1 cellular context compared by ENCODE assay signal in genomic region chr2:43340945-43341356, GRCh38.
TF ChIP-seq lines count a peak whose summit lies in the region.

No MANE protein-coding gene starts in this region.

TF ChIP-seq in HepG2, 621 proteins besides CTCF, POLR2A, EP300 and RAD21 (continued from another document):
- no peak for TF ChIP-seq ZNF614 (CRISPR knock-in tag; IDR thresholded peaks at IDR 0.05; ENCODE audit: borderline replicate concordance)
- no peak for TF ChIP-seq HOXA9 (CRISPR knock-in tag; IDR thresholded peaks at IDR 0.05; ENCODE audit: borderline replicate concordance)
- TF ChIP-seq, protein P1, sequence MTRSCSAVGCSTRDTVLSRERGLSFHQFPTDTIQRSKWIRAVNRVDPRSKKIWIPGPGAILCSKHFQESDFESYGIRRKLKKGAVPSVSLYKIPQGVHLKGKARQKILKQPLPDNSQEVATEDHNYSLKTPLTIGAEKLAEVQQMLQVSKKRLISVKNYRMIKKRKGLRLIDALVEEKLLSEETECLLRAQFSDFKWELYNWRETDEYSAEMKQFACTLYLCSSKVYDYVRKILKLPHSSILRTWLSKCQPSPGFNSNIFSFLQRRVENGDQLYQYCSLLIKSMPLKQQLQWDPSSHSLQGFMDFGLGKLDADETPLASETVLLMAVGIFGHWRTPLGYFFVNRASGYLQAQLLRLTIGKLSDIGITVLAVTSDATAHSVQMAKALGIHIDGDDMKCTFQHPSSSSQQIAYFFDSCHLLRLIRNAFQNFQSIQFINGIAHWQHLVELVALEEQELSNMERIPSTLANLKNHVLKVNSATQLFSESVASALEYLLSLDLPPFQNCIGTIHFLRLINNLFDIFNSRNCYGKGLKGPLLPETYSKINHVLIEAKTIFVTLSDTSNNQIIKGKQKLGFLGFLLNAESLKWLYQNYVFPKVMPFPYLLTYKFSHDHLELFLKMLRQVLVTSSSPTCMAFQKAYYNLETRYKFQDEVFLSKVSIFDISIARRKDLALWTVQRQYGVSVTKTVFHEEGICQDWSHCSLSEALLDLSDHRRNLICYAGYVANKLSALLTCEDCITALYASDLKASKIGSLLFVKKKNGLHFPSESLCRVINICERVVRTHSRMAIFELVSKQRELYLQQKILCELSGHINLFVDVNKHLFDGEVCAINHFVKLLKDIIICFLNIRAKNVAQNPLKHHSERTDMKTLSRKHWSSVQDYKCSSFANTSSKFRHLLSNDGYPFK (CRISPR knock-in tag; IDR thresholded peaks at IDR 0.05; ENCODE audit: borderline replicate concordance): no peak
- no peak for TF ChIP-seq SP2 (CRISPR knock-in tag; IDR thresholded peaks at IDR 0.05)
- TF ChIP-seq ZNF652 (CRISPR knock-in tag; IDR thresholded peaks at IDR 0.05; ENCODE audit: borderline replicate concordance, low read depth): no peak
- TF ChIP-seq ATM (IDR thresholded peaks at IDR 0.05; ENCODE audit: borderline replicate concordance): no peak
